ENCODE assay signal across 16 cellular contexts in the genomic region with DNA sequence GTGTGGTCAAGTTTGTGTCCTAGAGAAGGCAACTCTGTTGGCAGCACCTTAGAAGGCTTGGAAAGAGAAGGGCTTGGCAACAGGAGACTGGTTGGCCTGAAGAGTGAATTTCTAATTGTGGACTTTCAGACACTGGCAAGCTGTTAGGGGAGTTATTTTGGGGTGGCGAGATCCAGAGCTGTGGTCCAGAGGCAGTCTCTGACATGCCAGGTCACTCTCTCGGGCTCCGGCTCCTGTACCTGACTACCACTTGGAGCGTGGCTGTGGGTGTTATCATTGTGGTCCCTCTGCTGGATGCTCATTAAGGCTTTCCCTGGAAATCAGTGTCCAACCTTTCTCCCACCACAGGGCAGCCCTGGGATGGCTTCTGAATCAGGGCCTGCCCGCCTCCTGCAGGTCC.
A peak's percentile ranks its signal among the peaks of the same experiment; 100 is the strongest.
DNase-seq lines count a peak whose midpoint lies in the region; ATAC-seq, FAIRE-seq and TF ChIP-seq lines count a peak whose summit lies in the region.
"Had no signal": no experiment of that assay in that cellular context is flagged by ENCODE, and none has a peak within 500 bp of the region (broad histone marks: within the 10 kb centered on the region; RNA-seq: fewer than 3 reads in every experiment).

No MANE protein-coding gene starts in this region.

- H3K4me2 ChIP-seq in HepG2 (ENCODE audit: low read depth, low read length): no peak overlapping the region

- no peaks in the 10 kb centered on the region for H3K36me3 Mint-ChIP-seq in endodermal cell (ENCODE audit: low read depth)

- no peak overlapping the region for H3K4me3 Mint-ChIP-seq in endodermal cell
- H3K4me3 Mint-ChIP-seq: CD4-positive, alpha-beta T cell had no signal

- POLR2A ChIA-PET in HepG2 (lab: Yijun Ruan, JAX): no interaction called here

- 20% methylated on average over 1 of the region's 5 CpGs for WGBS in HepG2 (ENCODE audit: low lambda C conversion rate)
- no CpG with 5 or more reads among the region's 5 CpGs for WGBS in right lobe of liver (ENCODE audit: insufficient coverage, low coverage, low lambda C conversion rate, missing lambda C conversion rate)
- WGBS in endodermal cell (ENCODE audit: insufficient coverage in 1 of 2, insufficient read length in 1 of 2), 2 experiments: 85 to 98% methylated on average over 4 to 5 of the region's 5 CpGs
- 76% methylated on average over 5 of the region's 5 CpGs for WGBS in right cardiac atrium
- WGBS in small intestine, 3 donors: 91 to 96% (median 91%) methylated on average over 5 of the region's 5 CpGs

- FAIRE-seq in HepG2 (lab: Jason Lieb, UNC) (no peak), small intestine (lab: Jason Lieb, UNC) (no peak)

- intact Hi-C loops in HepG2 (cut with micrococcal nuclease; ENCODE audit: unreplicated experiment): no loop called here
- intact Hi-C loops in right lobe of liver (cut with DNase I): no loop called here
- intact Hi-C loops in right cardiac atrium (cut with DNase I): loop anchor here in 1 of 4 donors (10.0 kb wide), 1 partner anchor 88 kb away; no protein-coding TSS in a partner anchor
- intact Hi-C loops in left colon (cut with DNase I, micrococcal nuclease): no loop called here

- H3K79me2 ChIP-seq in HepG2 (ENCODE audit: insufficient read depth, low read length): no peaks in the 10 kb centered on the region

- peaks cover 0 to 3% of the 10 kb centered on the region in 2 experiments; a peak in 1 of 5 replicates for H3K27me3 ChIP-seq in HepG2 (ENCODE audit: control insufficient read depth in 1 of 2, insufficient read depth in 2 of 2, low read length in 2 of 2)
- H3K27me3 ChIP-seq in right lobe of liver: no peaks in the 10 kb centered on the region
- no peaks in the 10 kb centered on the region for H3K27me3 ChIP-seq in endodermal cell (ENCODE audit: control insufficient read depth, insufficient read depth, low read length, poor library complexity, severe bottlenecking)
- no peaks in the 10 kb centered on the region for H3K27me3 ChIP-seq in right cardiac atrium (ENCODE audit: control insufficient read depth, insufficient read depth)
- H3K27me3 ChIP-seq in small intestine (ENCODE audit: control insufficient read depth in 2 of 2, insufficient read depth in 2 of 2, low read length in 2 of 2): no peaks in the 10 kb centered on the region
- H3K27me3 ChIP-seq: Peyer's patch had no signal

- no peak for TF ChIP-seq CTCF in HepG2 (CRISPR knock-in tag; IDR thresholded peaks at IDR 0.05)
- no peak for TF ChIP-seq CTCF in right lobe of liver (IDR thresholded peaks at IDR 0.05)
- TF ChIP-seq CTCF in endodermal cell (conservative IDR thresholded peaks at IDR 0.05): no peak

- TF ChIP-seq EP300 in HepG2 (IDR thresholded peaks at IDR 0.05; ENCODE audit: low read depth in 2 of 2, low read length in 2 of 2) (no peak), HepG2 (CRISPR knock-in tag; IDR thresholded peaks at IDR 0.05; ENCODE audit: borderline replicate concordance) (no peak)

- CTCF ChIA-PET in HepG2 (lab: Yijun Ruan, JAX; ENCODE audit: low intra/inter-chr PET ratio, low total read pairs): no interaction called here

- no peak overlapping the region for H2AFZ ChIP-seq in HepG2 (ENCODE audit: low read length)

- H3K27me3 Mint-ChIP-seq in endodermal cell (ENCODE audit: insufficient read depth): no peaks in the 10 kb centered on the region
- H3K27me3 Mint-ChIP-seq: CD4-positive, alpha-beta T cell had no signal

- H3K4me3 ChIP-seq in HepG2 (replicated peaks in 1 of 3; ENCODE audit: insufficient read depth in 1 of 3, low read depth in 2 of 3, low read length in 3 of 3) (no peak overlapping the region), right lobe of liver (no peak overlapping the region), endodermal cell (ENCODE audit: low read length) (no peak overlapping the region), right cardiac atrium (ENCODE audit: low read length) (no peak overlapping the region), small intestine (ENCODE audit: low read depth in 1 of 2, low read length in 2 of 2) (no peak overlapping the region)
- H3K4me3 ChIP-seq: Peyer's patch had no signal

- H3K27ac ChIP-seq in HepG2 (ENCODE audit: extremely low read length, insufficient read depth, low read length) (no peak overlapping the region), right lobe of liver (no peak overlapping the region), endodermal cell (ENCODE audit: low read depth, low read length) (no peak overlapping the region), right cardiac atrium (ENCODE audit: low read length) (peak overlapping the region; percentile 82), small intestine (ENCODE audit: low read depth in 1 of 2, low read length in 1 of 2) (no peak overlapping the region)
- H3K27ac ChIP-seq: Peyer's patch had no signal

- no peaks in the 10 kb centered on the region for H3K4me1 ChIP-seq in HepG2 (ENCODE audit: insufficient read depth, low read length)
- H3K4me1 ChIP-seq in right lobe of liver: no peaks in the 10 kb centered on the region
- no peaks in the 10 kb centered on the region for H3K4me1 ChIP-seq in endodermal cell (ENCODE audit: control insufficient read depth, insufficient read depth, low read length)
- H3K4me1 ChIP-seq in right cardiac atrium (ENCODE audit: control insufficient read depth, insufficient read depth, low read length): peaks cover 7% of the 10 kb centered on the region
- no peaks in the 10 kb centered on the region for H3K4me1 ChIP-seq in small intestine (ENCODE audit: control insufficient read depth in 2 of 2, insufficient read depth in 1 of 2, low read depth in 1 of 2, low read length in 1 of 2)
- H3K4me1 ChIP-seq: Peyer's patch had no signal

- H3K36me3 ChIP-seq in HepG2 (replicated peaks in 1 of 2; ENCODE audit: control insufficient read depth in 1 of 2, insufficient read depth in 2 of 2, low read length in 2 of 2): no peaks in the 10 kb centered on the region
- H3K36me3 ChIP-seq in right lobe of liver: no peaks in the 10 kb centered on the region
- H3K36me3 ChIP-seq in endodermal cell (ENCODE audit: control insufficient read depth, insufficient read depth, low read length): no peaks in the 10 kb centered on the region
- H3K36me3 ChIP-seq in small intestine (ENCODE audit: control insufficient read depth in 2 of 2, insufficient read depth in 2 of 2, low read length in 2 of 2): no peaks in the 10 kb centered on the region
- H3K36me3 ChIP-seq: Peyer's patch had no signal

- no peak for TF ChIP-seq RAD21 in HepG2 (CRISPR knock-in tag; IDR thresholded peaks at IDR 0.05)

- H3K9ac ChIP-seq in HepG2 (ENCODE audit: insufficient read depth, low read depth, low read length) (no peak overlapping the region), endodermal cell (ENCODE audit: extremely low read depth, low read length, poor library complexity, severe bottlenecking) (no peak overlapping the region)

- H3K9me3 Mint-ChIP-seq in endodermal cell: no peaks in the 10 kb centered on the region
- H3K9me3 Mint-ChIP-seq: CD4-positive, alpha-beta T cell had no signal

- no peak overlapping the region for H3K27ac Mint-ChIP-seq in endodermal cell
- H3K27ac Mint-ChIP-seq: CD4-positive, alpha-beta T cell had no signal

- no peaks in the 10 kb centered on the region for H4K20me1 ChIP-seq in HepG2 (ENCODE audit: insufficient read depth, low read length)

- TF ChIP-seq POLR2A in HepG2 (IDR thresholded peaks at IDR 0.05; ENCODE audit: insufficient read depth in 1 of 2, low read depth in 2 of 2, low read length in 2 of 2): no peak
- TF ChIP-seq POLR2A in right lobe of liver (IDR thresholded peaks at IDR 0.05): no peak

- H3K9me3 ChIP-seq in HepG2 (ENCODE audit: low read length): no peaks in the 10 kb centered on the region
- no peaks in the 10 kb centered on the region for H3K9me3 ChIP-seq in right lobe of liver
- no peaks in the 10 kb centered on the region for H3K9me3 ChIP-seq in endodermal cell (ENCODE audit: control insufficient read depth, low read length)
- H3K9me3 ChIP-seq in right cardiac atrium (ENCODE audit: control insufficient read depth, low read length): no peaks in the 10 kb centered on the region
- H3K9me3 ChIP-seq in small intestine (ENCODE audit: control insufficient read depth, low read depth): no peaks in the 10 kb centered on the region
- H3K9me3 ChIP-seq: Peyer's patch had no signal

- no TSS peak for BruUV-seq in HepG2 (replicated peaks; lab: Mats Ljungman, UMichigan)

- in situ Hi-C loops in HepG2 (cut with HindIII; ENCODE audit: extremely low pct_ligation_motif_present, low pct_unique_long_range_greater_than_20kb): no loop called here

- no peaks in the 10 kb centered on the region for H3K4me1 Mint-ChIP-seq in endodermal cell

- DNase-seq in HepG2 (ENCODE audit: low spot score) (no peak), right lobe of liver (no peak), endodermal cell (peak; percentile 47), right cardiac atrium (peak in 1 of 3 donors; percentile 58), small intestine (no peak), left colon (no peak)
- DNase-seq in stimulated activated naive CD8-positive, alpha-beta T cell treated with anti-CD3 and anti-CD28 coated beads, Interleukin-15, Interleukin-2, amounts not matched to agents 100 U/mL and 50 U/mL, for 24 hours: no peak
- DNase-seq: CD4-positive, alpha-beta T cell; DMS153; GF-D8; KBM-7; NCI-H1105 treated with DMSO at 0.1 percent for 48 hours; NCI-H2081 treated with DMSO at 0.1 percent for 48 hours had no signal

- peak; percentile 36; the same call in 1 of the 3 replicates for ATAC-seq in HepG2
- no peak for ATAC-seq in right lobe of liver
- ATAC-seq in right cardiac atrium: peak; percentile 71 to 75
- ATAC-seq in HG03280 (IDR thresholded peaks at IDR 0.05; ENCODE audit: unreplicated experiment): no peak
- ATAC-seq in stimulated activated naive CD8-positive, alpha-beta T cell treated with anti-CD3 and anti-CD28 coated beads, Interleukin-15, Interleukin-2, amounts not matched to agents 100 U/mL and 50 U/mL, for 24 hours: no peak
- no peak for ATAC-seq in left colon
- ATAC-seq: HCT116 had no signal

TF ChIP-seq in HepG2, 621 proteins besides CTCF, POLR2A, EP300 and RAD21 (continues in another document):
- TF ChIP-seq AGO2 (optimal IDR thresholded peaks at IDR 0.05; ENCODE audit: low read depth, low read length): no peak
- TF ChIP-seq FOXK2 (IDR thresholded peaks at IDR 0.05): no peak
- no peak for TF ChIP-seq ZFP36 (IDR thresholded peaks at IDR 0.05; ENCODE audit: borderline replicate concordance, low read depth, low read length, partially characterized antibody)
- TF ChIP-seq GABPB1 (CRISPR knock-in tag; IDR thresholded peaks at IDR 0.05): no peak
- TF ChIP-seq, protein P1, sequence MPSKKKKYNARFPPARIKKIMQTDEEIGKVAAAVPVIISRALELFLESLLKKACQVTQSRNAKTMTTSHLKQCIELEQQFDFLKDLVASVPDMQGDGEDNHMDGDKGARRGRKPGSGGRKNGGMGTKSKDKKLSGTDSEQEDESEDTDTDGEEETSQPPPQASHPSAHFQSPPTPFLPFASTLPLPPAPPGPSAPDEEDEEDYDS (CRISPR knock-in tag; IDR thresholded peaks at IDR 0.05): no peak
- TF ChIP-seq, protein P2, sequence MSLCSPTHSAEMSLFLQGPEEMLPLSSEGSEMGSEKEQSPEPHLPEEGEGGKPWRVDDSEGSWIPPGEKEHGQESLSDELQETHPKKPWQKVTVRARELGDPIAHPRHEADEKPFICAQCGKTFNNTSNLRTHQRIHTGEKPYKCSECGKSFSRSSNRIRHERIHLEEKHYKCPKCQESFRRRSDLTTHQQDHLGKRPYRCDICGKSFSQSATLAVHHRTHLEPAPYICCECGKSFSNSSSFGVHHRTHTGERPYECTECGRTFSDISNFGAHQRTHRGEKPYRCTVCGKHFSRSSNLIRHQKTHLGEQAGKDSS (CRISPR knock-in tag; IDR thresholded peaks at IDR 0.05; ENCODE audit: borderline replicate concordance, low read depth): no peak

Comparison
In these comparisons a context has a peak if more than half of its experiments do, and no peak if none do; other contexts are left out.
1. ATAC-seq: peak in HepG2 (single experiment) and right cardiac atrium (2 of 2); none in right lobe of liver (0 of 4), HG03280 (single experiment), stimulated activated naive CD8-positive, alpha-beta T cell treated with anti-CD3 and anti-CD28 coated beads, Interleukin-15, Interleukin-2, amounts not matched to agents 100 U/mL and 50 U/mL, for 24 hours (single experiment) and left colon (single experiment).